9 cellular contexts compared by ENCODE assay signal in genomic region chr22:35310556-35311550, GRCh38. TPM values are rescaled to one million over a fixed set of nuclear protein-coding genes. Genes with fewer than 3 reads are reported as not detected.
DNase-seq lines count a peak whose midpoint lies in the region; FAIRE-seq and TF ChIP-seq lines count a peak whose summit lies in the region.
"Had no signal": no experiment of that assay in that cellular context is flagged by ENCODE, and none has a peak within 500 bp of the region (broad histone marks: within the 10 kb centered on the region; RNA-seq: fewer than 3 reads in every experiment).

No MANE protein-coding gene starts in this region.

- H3K4me3 ChIP-seq in OCI-LY3 (ENCODE audit: low read length) (no peak overlapping the region; the same call in 1 of the 2 replicates), endodermal cell (ENCODE audit: low read length) (no peak overlapping the region), lower leg skin (ENCODE audit: low read depth, poor library complexity, severe bottlenecking) (no peak overlapping the region)

- H3K36me3 Mint-ChIP-seq in endodermal cell (ENCODE audit: low read depth) (peaks cover 5% of the 10 kb centered on the region), progenitor cell of endocrine pancreas (ENCODE audit: insufficient read depth) (no peaks in the 10 kb centered on the region)

- H3K79me2 ChIP-seq in OCI-LY3 (ENCODE audit: low read length): no peaks in the 10 kb centered on the region

- peaks cover 68% of the 10 kb centered on the region for H3K4me1 ChIP-seq in OCI-LY3 (ENCODE audit: low read length)
- H3K4me1 ChIP-seq in endodermal cell (ENCODE audit: control insufficient read depth, insufficient read depth, low read length): peaks cover 3% of the 10 kb centered on the region

- peak overlapping the region; percentile 37 for H3K4me2 ChIP-seq in OCI-LY3 (ENCODE audit: low read length)

- peak overlapping the region; percentile 64 for H3K27ac Mint-ChIP-seq in endodermal cell
- H3K27ac Mint-ChIP-seq in progenitor cell of endocrine pancreas: peak overlapping the region; percentile 97

- H3K9me3 ChIP-seq in OCI-LY3 (ENCODE audit: insufficient read depth, low read length) (no peaks in the 10 kb centered on the region), endodermal cell (ENCODE audit: control insufficient read depth, low read length) (no peaks in the 10 kb centered on the region)

- H3K4me3 Mint-ChIP-seq in endodermal cell (no peak overlapping the region), progenitor cell of endocrine pancreas (ENCODE audit: low read depth) (peak overlapping the region; percentile 45)

- H3K4me1 Mint-ChIP-seq in endodermal cell: peaks cover 30% of the 10 kb centered on the region
- peaks cover 44% of the 10 kb centered on the region for H3K4me1 Mint-ChIP-seq in progenitor cell of endocrine pancreas (ENCODE audit: low read depth)

- H3K9me3 Mint-ChIP-seq in endodermal cell (no peaks in the 10 kb centered on the region), progenitor cell of endocrine pancreas (ENCODE audit: low read depth) (no peaks in the 10 kb centered on the region)

- TF ChIP-seq CTCF in OCI-LY3 (IDR thresholded peaks at IDR 0.05; ENCODE audit: low read depth, low read length) (no peak), endodermal cell (conservative IDR thresholded peaks at IDR 0.05) (peak; percentile 29), progenitor cell of endocrine pancreas (IDR thresholded peaks at IDR 0.05; ENCODE audit: unreplicated experiment) (peak; percentile 18), lower leg skin (IDR thresholded peaks at IDR 0.05) (no peak)

- no peaks in the 10 kb centered on the region for H4K20me1 ChIP-seq in OCI-LY3 (ENCODE audit: insufficient read depth, low read length)

- no peak for TF ChIP-seq POLR2A in GM12892 (IDR thresholded peaks at IDR 0.05; ENCODE audit: low read depth, low read length)
- no peak for TF ChIP-seq POLR2A in lower leg skin (IDR thresholded peaks at IDR 0.05)

- H3K27ac ChIP-seq in OCI-LY3 (ENCODE audit: low read length) (no peak overlapping the region), endodermal cell (ENCODE audit: low read depth, low read length) (no peak overlapping the region)

- DNase-seq in GM12892 (ENCODE audit: insufficient read length): no peak
- DNase-seq in endodermal cell: no peak
- DNase-seq in progenitor cell of endocrine pancreas (ENCODE audit: low spot score, unreplicated experiment): no peak
- DNase-seq in NCI-H2107 treated with DMSO at 0.1 percent for 48 hours (lab: John Stamatoyannopoulos, UW; ENCODE audit: unreplicated experiment): no peak
- no peak for DNase-seq in lower leg skin (ENCODE audit: low spot score in 2 of 2)
- no peak for DNase-seq in DMS153 (lab: John Stamatoyannopoulos, UW)
- DNase-seq: erythroblast; NK-92 treated with Interleukin-12 subunit alpha and Interleukin-12 subunit beta, amount 100 ng/mL, for 24 hours had no signal

- intact Hi-C loops in lower leg skin (cut with DNase I; ENCODE audit: low total_unique reads): no loop called here

- H3K36me3 ChIP-seq in OCI-LY3 (replicated peaks; ENCODE audit: low read depth, low read length) (no peaks in the 10 kb centered on the region), endodermal cell (ENCODE audit: control insufficient read depth, insufficient read depth, low read length) (no peaks in the 10 kb centered on the region)

- H3K27me3 ChIP-seq in OCI-LY3 (ENCODE audit: low read depth, low read length) (no peaks in the 10 kb centered on the region), endodermal cell (ENCODE audit: control insufficient read depth, insufficient read depth, low read length, poor library complexity, severe bottlenecking) (no peaks in the 10 kb centered on the region)

- 85 to 87% methylated on average over 10 to 18 of the region's 18 CpGs for WGBS in endodermal cell (ENCODE audit: insufficient coverage in 1 of 2, insufficient read length in 1 of 2), 2 experiments
- WGBS in lower leg skin, 2 donors: 68 to 75% methylated on average over 18 of the region's 18 CpGs

- H3K9ac ChIP-seq in OCI-LY3 (ENCODE audit: low read length) (peak overlapping the region; percentile 14; the same call in 1 of the 2 replicates), endodermal cell (ENCODE audit: extremely low read depth, low read length, poor library complexity, severe bottlenecking) (no peak overlapping the region)

- H3K27me3 Mint-ChIP-seq in endodermal cell (ENCODE audit: insufficient read depth) (no peaks in the 10 kb centered on the region), progenitor cell of endocrine pancreas (no peaks in the 10 kb centered on the region)

- no peak overlapping the region for H2AFZ ChIP-seq in OCI-LY3 (ENCODE audit: low read depth, low read length)

- FAIRE-seq in GM12892 (lab: Jason Lieb, UNC): peak; percentile 84

RNA-seq across cellular contexts. Expression of gene TOM1, which starts 11.2 kb away (rescaled TPM):
- 11.3 TPM for polyA plus RNA-seq in GM12892 (2012; ENCODE audit: missing spikeins)
- 10 to 100 TPM; 31.3 to 33.3 TPM for total RNA-seq in endodermal cell
- polyA plus RNA-seq in endodermal cell (2013, experiment 1 of 2): 21.3 TPM
- 21.2 TPM for polyA plus RNA-seq in endodermal cell (2013, experiment 2 of 2)
- 38.2 and 45.3 TPM in 2 replicates for total RNA-seq in progenitor cell of endocrine pancreas
- total RNA-seq in lower leg skin: 100 to 1,000 TPM; 127 to 162 (median 143) TPM

RNA-seq across cellular contexts. Expression of gene HMGXB4, which starts 53.6 kb away (rescaled TPM):
- 22.1 TPM for polyA plus RNA-seq in GM12892 (2012; ENCODE audit: missing spikeins)
- 10 to 100 TPM; 36.2 to 58.9 TPM for total RNA-seq in endodermal cell
- 49.8 TPM for polyA plus RNA-seq in endodermal cell (2013, experiment 1 of 2)
- 50.5 TPM for polyA plus RNA-seq in endodermal cell (2013, experiment 2 of 2)
- 23.0 and 25.0 TPM in 2 replicates for total RNA-seq in progenitor cell of endocrine pancreas
- 10 to 100 TPM; 15.1 to 28.3 (median 18.6) TPM for total RNA-seq in lower leg skin

Comparison
In these comparisons a context has a peak if more than half of its experiments do, and no peak if none do; other contexts are left out.
1. CTCF ChIP-seq: peak in endodermal cell (single experiment) and progenitor cell of endocrine pancreas (single experiment); none in OCI-LY3 (single experiment) and lower leg skin (0 of 3).